15 cellular contexts compared by ENCODE assay signal in genomic region chr7:77338883-77339629, GRCh38.
A peak's percentile ranks its signal among the peaks of the same experiment; 100 is the strongest.
DNase-seq lines count a peak whose midpoint lies in the region; ATAC-seq and TF ChIP-seq lines count a peak whose summit lies in the region.
"Had no signal": no experiment of that assay in that cellular context is flagged by ENCODE, and none has a peak within 500 bp of the region (broad histone marks: within the 10 kb centered on the region; RNA-seq: fewer than 3 reads in every experiment).

No MANE protein-coding gene starts in this region.

- H3K4me1 ChIP-seq in right lobe of liver, result no peaks in the 10 kb centered on the region
- H3K4me1 ChIP-seq: uterus had no signal

- ATAC-seq in Right ventricle myocardium superior (ENCODE audit: poor library complexity) (peak; percentile 36), left ventricle myocardium superior (no peak), right lobe of liver (peak; percentile 21 to 74 (median 66)), GM21423 (IDR thresholded peaks at IDR 0.05; ENCODE audit: unreplicated experiment) (no peak), HG02588 (IDR thresholded peaks at IDR 0.05; ENCODE audit: unreplicated experiment) (no peak)
- ATAC-seq in stimulated activated naive B cell treated with anti-CD40 and anti-IgM and Interleukin-4, amounts not matched to agents 10 μg/mL and 1 μg/mL and 100 μg/mL, for 72 hours (replicated peaks), result no peak
- ATAC-seq: activated CD8-positive, alpha-beta T cell treated with anti-CD3 and anti-CD28 coated beads for 36 hours had no signal

- no peak for TF ChIP-seq CTCF in right lobe of liver (IDR thresholded peaks at IDR 0.05)

- peaks cover 9 to 12% of the 10 kb centered on the region in 2 donors for H3K36me3 Mint-ChIP-seq in stimulated activated naive B cell treated with anti-CD40 and anti-IgM and Interleukin-4, amounts not matched to agents 10 μg/mL and 1 μg/mL and 100 μg/mL, for 72 hours

- DNase-seq in Right ventricle myocardium superior, result no peak
- DNase-seq in left ventricle myocardium superior, result no peak
- peak; percentile 80 for DNase-seq in amniotic epithelial cell (ENCODE audit: low read depth)
- no peak for DNase-seq in right lobe of liver
- no peak for DNase-seq in stimulated activated naive B cell treated with anti-CD40 and anti-IgM and Interleukin-4, amounts not matched to agents 10 μg/mL and 1 μg/mL and 100 μg/mL, for 72 hours
- no peak for DNase-seq in medulla oblongata (ENCODE audit: extremely low spot score)
- DNase-seq: ACHN; activated CD8-positive, alpha-beta T cell treated with anti-CD3 and anti-CD28 coated beads for 36 hours; activated naive CD4-positive, alpha-beta T cell treated with Interleukin-2 at 50 U/mL for 16 hours; DMS53; H9; NCI-H2029 treated with DMSO at 0.1 percent for 48 hours; uterus had no signal

- intact Hi-C loops in Right ventricle myocardium superior (cut with DNase I) (no loop called here), left ventricle myocardium superior (cut with micrococcal nuclease) (no loop called here), right lobe of liver (cut with DNase I) (no loop called here)

- no peak for TF ChIP-seq POLR2A in right lobe of liver (IDR thresholded peaks at IDR 0.05)

- H3K27me3 Mint-ChIP-seq in stimulated activated naive B cell treated with anti-CD40 and anti-IgM and Interleukin-4, amounts not matched to agents 10 μg/mL and 1 μg/mL and 100 μg/mL, for 72 hours, result no peaks in the 10 kb centered on the region
- H3K27me3 Mint-ChIP-seq: activated CD8-positive, alpha-beta T cell treated with anti-CD3 and anti-CD28 coated beads for 36 hours had no signal

- no peaks in the 10 kb centered on the region for H3K36me3 ChIP-seq in right lobe of liver
- H3K36me3 ChIP-seq: uterus had no signal

- no peaks in the 10 kb centered on the region for H3K27me3 ChIP-seq in right lobe of liver
- H3K27me3 ChIP-seq: uterus had no signal

- 49% methylated on average over 5 of the region's 5 CpGs for WGBS in right lobe of liver (ENCODE audit: insufficient coverage, low coverage, low lambda C conversion rate, missing lambda C conversion rate)

- no peaks in the 10 kb centered on the region for H3K9me3 ChIP-seq in right lobe of liver
- H3K9me3 ChIP-seq: uterus had no signal

- H3K4me1 Mint-ChIP-seq in stimulated activated naive B cell treated with anti-CD40 and anti-IgM and Interleukin-4, amounts not matched to agents 10 μg/mL and 1 μg/mL and 100 μg/mL, for 72 hours, result peaks cover 35 to 48% of the 10 kb centered on the region in 2 donors

- no peak overlapping the region for H3K4me3 ChIP-seq in right lobe of liver
- H3K4me3 ChIP-seq: uterus had no signal

- peaks cover 0 to 3% of the 10 kb centered on the region in 2 donors for H3K9me3 Mint-ChIP-seq in stimulated activated naive B cell treated with anti-CD40 and anti-IgM and Interleukin-4, amounts not matched to agents 10 μg/mL and 1 μg/mL and 100 μg/mL, for 72 hours
- H3K9me3 Mint-ChIP-seq: activated CD8-positive, alpha-beta T cell treated with anti-CD3 and anti-CD28 coated beads for 36 hours had no signal

- no peak overlapping the region for H3K4me3 Mint-ChIP-seq in stimulated activated naive B cell treated with anti-CD40 and anti-IgM and Interleukin-4, amounts not matched to agents 10 μg/mL and 1 μg/mL and 100 μg/mL, for 72 hours
- H3K4me3 Mint-ChIP-seq: activated CD8-positive, alpha-beta T cell treated with anti-CD3 and anti-CD28 coated beads for 36 hours; H9 had no signal

- H3K27ac Mint-ChIP-seq in stimulated activated naive B cell treated with anti-CD40 and anti-IgM and Interleukin-4, amounts not matched to agents 10 μg/mL and 1 μg/mL and 100 μg/mL, for 72 hours, result peak overlapping the region; percentile 22
- H3K27ac Mint-ChIP-seq: activated CD8-positive, alpha-beta T cell treated with anti-CD3 and anti-CD28 coated beads for 36 hours; H9 had no signal

- H3K27ac ChIP-seq in right lobe of liver, result no peak overlapping the region
- H3K27ac ChIP-seq: uterus had no signal

Comparison
In these comparisons a context has a peak if more than half of its experiments do, and no peak if none do; other contexts are left out.
1. ATAC-seq: peak in Right ventricle myocardium superior (single experiment) and right lobe of liver (4 of 4); none in left ventricle myocardium superior (single experiment), stimulated activated naive B cell treated with anti-CD40 and anti-IgM and Interleukin-4, amounts not matched to agents 10 μg/mL and 1 μg/mL and 100 μg/mL, for 72 hours (0 of 2), GM21423 (single experiment) and HG02588 (single experiment).